Comparison of ENCODE assay signal across 15 cellular contexts in the genomic region with DNA sequence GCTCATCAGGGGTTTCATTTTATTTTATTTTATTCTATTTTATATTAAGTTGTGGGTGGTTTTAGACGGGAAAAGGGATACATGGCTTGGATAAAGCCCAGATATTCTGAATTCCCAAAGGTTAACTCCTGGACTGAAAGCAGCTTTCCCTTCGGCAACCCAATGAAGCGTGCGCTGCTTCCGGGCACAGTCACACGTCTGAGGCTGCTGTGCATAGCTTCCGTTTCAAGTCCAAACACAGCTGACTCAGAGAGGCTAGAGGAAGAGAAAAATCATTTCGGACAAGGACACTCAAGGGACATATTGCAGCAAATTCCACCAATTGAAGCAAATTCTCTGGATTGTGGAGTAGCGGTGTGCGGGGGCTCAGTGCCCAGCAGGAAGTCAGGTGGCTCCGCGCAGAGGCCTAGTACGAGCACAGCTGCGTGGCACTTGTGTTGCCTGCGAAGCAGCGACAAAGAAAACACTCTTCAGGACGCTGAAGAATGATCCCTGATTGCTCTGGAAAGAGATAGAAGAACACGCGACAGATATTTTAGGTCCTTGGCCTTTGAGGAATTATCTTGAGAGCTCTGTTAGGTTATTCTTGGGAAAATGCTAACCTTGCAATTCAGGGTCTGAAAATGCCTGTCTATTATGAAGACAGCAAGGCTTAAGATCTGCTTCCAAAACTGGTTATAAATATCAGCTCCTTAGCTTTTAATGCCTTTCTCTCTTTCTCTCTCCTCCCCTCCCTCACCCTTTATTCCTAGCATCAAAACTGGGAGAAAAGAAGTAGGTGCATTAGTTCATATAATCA.
A peak's percentile ranks its signal among the peaks of the same experiment; 100 is the strongest.
DNase-seq lines count a peak whose midpoint lies in the region; ATAC-seq, FAIRE-seq and TF ChIP-seq lines count a peak whose summit lies in the region.
"Had no signal": no experiment of that assay in that cellular context is flagged by ENCODE, and none has a peak within 500 bp of the region (broad histone marks: within the 10 kb centered on the region; RNA-seq: fewer than 3 reads in every experiment).

No MANE protein-coding gene starts in this region.

- H3K4me1 ChIP-seq in IMR-90 (ENCODE audit: control insufficient read depth, insufficient read depth, low read length) (no peaks in the 10 kb centered on the region), kidney (ENCODE audit: control insufficient read depth in 1 of 2, insufficient read depth in 1 of 2, low read depth in 1 of 2, low read length in 2 of 2) (no peaks in the 10 kb centered on the region), tibial artery (peaks cover 0 to 52% (median 2%) of the 10 kb centered on the region in 4 donors)
- H3K4me1 ChIP-seq: BLaER1 had no signal

- no peak overlapping the region for H2AFZ ChIP-seq in IMR-90 (replicated peaks; ENCODE audit: low read length, poor library complexity)

- H3K27ac ChIP-seq in IMR-90 (ENCODE audit: insufficient read depth, low read length) (no peak overlapping the region), kidney (ENCODE audit: low read depth in 2 of 2, low read length in 2 of 2) (no peak overlapping the region), tibial artery (peak overlapping the region; percentile 74 to 75)
- H3K27ac ChIP-seq: BLaER1, HL-60 had no signal

- no peaks in the 10 kb centered on the region for H3K79me1 ChIP-seq in IMR-90 (ENCODE audit: low read depth in 1 of 2, low read length in 2 of 2)

- intact Hi-C loops in IMR-90 (cut with micrococcal nuclease), result no loop called here
- intact Hi-C loops in kidney (cut with DNase I), result no loop called here
- intact Hi-C loops in tibial artery (cut with DNase I; ENCODE audit: low total_unique reads), result no loop called here
- intact Hi-C loops in sciatic nerve (cut with DNase I), result no loop called here

- H2AK9ac ChIP-seq in IMR-90 (replicated peaks; ENCODE audit: low read depth, low read length, poor library complexity), result no peak overlapping the region

- no peak overlapping the region for H2BK15ac ChIP-seq in IMR-90 (ENCODE audit: low read depth, low read length)

- no peak overlapping the region for H3K14ac ChIP-seq in IMR-90 (replicated peaks; ENCODE audit: low read depth, low read length)

- no peaks in the 10 kb centered on the region for H3K4me1 Mint-ChIP-seq in glutamatergic neuron (ENCODE audit: low read depth, unreplicated experiment)

- H3K27me3 Mint-ChIP-seq in glutamatergic neuron (ENCODE audit: unreplicated experiment), result no peaks in the 10 kb centered on the region

- TF ChIP-seq CTCF in IMR-90 (conservative IDR thresholded peaks at IDR 0.05; ENCODE audit: low read depth, low read length) (no peak), kidney (IDR thresholded peaks at IDR 0.05; ENCODE audit: borderline replicate concordance, extremely low read depth, insufficient read depth) (no peak), tibial artery (IDR thresholded peaks at IDR 0.05) (no peak), glutamatergic neuron (IDR thresholded peaks at IDR 0.05; ENCODE audit: partially characterized antibody, unreplicated experiment) (no peak)

- H4K8ac ChIP-seq in IMR-90 (ENCODE audit: low read depth in 2 of 2, low read length in 2 of 2), result no peak overlapping the region

- H3K4me3 Mint-ChIP-seq in glutamatergic neuron (ENCODE audit: unreplicated experiment), result no peak overlapping the region

- no peak overlapping the region for H2BK20ac ChIP-seq in IMR-90 (ENCODE audit: low read depth, low read length)

- ATAC-seq in IMR-90 (ENCODE audit: low read depth), result no peak
- no peak for ATAC-seq in sciatic nerve

- no peak overlapping the region for H3K9ac ChIP-seq in IMR-90 (ENCODE audit: low read depth, low read length)
- no peak overlapping the region for H3K9ac ChIP-seq in kidney (ENCODE audit: low read length in 2 of 2)
- H3K9ac ChIP-seq: BLaER1 had no signal

- H3K27ac Mint-ChIP-seq in glutamatergic neuron (ENCODE audit: unreplicated experiment), result no peak overlapping the region

- no peaks in the 10 kb centered on the region for H3K9me1 ChIP-seq in IMR-90 (ENCODE audit: insufficient read depth, low read length)

- H3K4me3 ChIP-seq in IMR-90 (ENCODE audit: insufficient read depth, low read depth, low read length) (no peak overlapping the region), kidney (ENCODE audit: low read length in 2 of 2) (no peak overlapping the region), tibial artery (peak overlapping the region in 1 of 2 donors; percentile 22)
- H3K4me3 ChIP-seq: BLaER1 had no signal

- H3K36me3 ChIP-seq in IMR-90 (ENCODE audit: control insufficient read depth, insufficient read depth, low read length), result no peaks in the 10 kb centered on the region
- H3K36me3 ChIP-seq in kidney (ENCODE audit: control insufficient read depth in 1 of 2, insufficient read depth in 2 of 2, low read length in 2 of 2), result no peaks in the 10 kb centered on the region
- no peaks in the 10 kb centered on the region for H3K36me3 ChIP-seq in tibial artery
- H3K36me3 ChIP-seq: BLaER1 had no signal

- no peak overlapping the region for H3K18ac ChIP-seq in IMR-90 (ENCODE audit: low read depth, low read length)

- no TSS peak for BruUV-seq in IMR-90 (replicated peaks; lab: Mats Ljungman, UMichigan)

- DNase-seq in IMR-90 (no peak), NCI-H510A treated with DMSO at 0.1 percent for 48 hours (lab: John Stamatoyannopoulos, UW) (peak; percentile 40), kidney (peak; percentile 79), tibial artery (no peak), Ammon's horn (ENCODE audit: low spot score) (no peak), sciatic nerve (ENCODE audit: low spot score) (no peak), glutamatergic neuron (no peak)
- DNase-seq: KG1, NCI-H1048, NCI-H1694, NCI-H524 treated with DMSO at 0.1 percent for 48 hours had no signal

- no peak for TF ChIP-seq POLR2A in IMR-90 (IDR thresholded peaks at IDR 0.05; ENCODE audit: low read depth, low read length)

- no peak overlapping the region for H4K5ac ChIP-seq in IMR-90 (ENCODE audit: low read depth, low read length)

- no peak for TF ChIP-seq RAD21 in IMR-90 (IDR thresholded peaks at IDR 0.05; ENCODE audit: low read length)

- CTCF ChIA-PET in IMR-90 (lab: Yijun Ruan, JAX), result no interaction called here

- no peaks in the 10 kb centered on the region for H3K36me3 Mint-ChIP-seq in glutamatergic neuron (ENCODE audit: unreplicated experiment)

- no peak overlapping the region for H3K4ac ChIP-seq in IMR-90 (ENCODE audit: low read depth, low read length)

- POLR2A ChIA-PET in IMR-90 (lab: Charles Lee; ENCODE audit: unreplicated experiment), result no interaction called here

- WGBS in IMR-90 (ENCODE audit: extremely low coverage in 2 of 2, insufficient read length in 1 of 2), 2 experiments, result 81% methylated on average over 15 of the region's 19 CpGs; no CpG with 5 or more reads in 1 of the 2 experiments

- H4K91ac ChIP-seq in IMR-90 (ENCODE audit: insufficient read depth, low read depth, low read length), result no peak overlapping the region

- H3K56ac ChIP-seq in IMR-90 (ENCODE audit: extremely low read depth, insufficient read depth, low read length), result no peak overlapping the region

- dilution Hi-C loops in IMR-90 (cut with HindIII; ENCODE audit: low sequenced_read_pairs, unreplicated experiment), result no loop called here

- peaks cover 19% of the 10 kb centered on the region for H3K9me3 ChIP-seq in IMR-90 (ENCODE audit: control insufficient read depth, insufficient read depth, low read length)
- H3K9me3 ChIP-seq in kidney (ENCODE audit: control insufficient read depth in 1 of 2, low read length in 2 of 2), result no peaks in the 10 kb centered on the region
- peaks cover 0 to 4% (median 0%) of the 10 kb centered on the region in 3 donors for H3K9me3 ChIP-seq in tibial artery
- H3K9me3 ChIP-seq: BLaER1 had no signal

- in situ Hi-C loops in IMR-90 (cut with MboI; ENCODE audit: low sequenced_read_pairs), result no loop called here

- H3K27me3 ChIP-seq in IMR-90 (ENCODE audit: control insufficient read depth, insufficient read depth, low read length) (no peaks in the 10 kb centered on the region), tibial artery (no peaks in the 10 kb centered on the region)
- H3K27me3 ChIP-seq: BLaER1 had no signal

- H2BK5ac ChIP-seq in IMR-90 (ENCODE audit: low read depth, low read length, poor library complexity, severe bottlenecking), result no peak overlapping the region

- no peak overlapping the region for H3K23ac ChIP-seq in IMR-90 (ENCODE audit: low read depth, low read length)

- H2AK5ac ChIP-seq in IMR-90 (ENCODE audit: low read depth, low read length), result no peak overlapping the region

- no peaks in the 10 kb centered on the region for H4K20me1 ChIP-seq in IMR-90 (ENCODE audit: insufficient read depth, low read length)
- H4K20me1 ChIP-seq: BLaER1 had no signal

- H2BK120ac ChIP-seq in IMR-90 (ENCODE audit: low read depth, low read length), result no peak overlapping the region

- FAIRE-seq in kidney (lab: Jason Lieb, UNC), result no peak
- FAIRE-seq: GM12891, GM19239 had no signal

- H3K9me3 Mint-ChIP-seq in glutamatergic neuron (ENCODE audit: unreplicated experiment), result peaks cover 2% of the 10 kb centered on the region

- H3K4me2 ChIP-seq in IMR-90 (ENCODE audit: low read depth, low read length), result no peak overlapping the region
- H3K4me2 ChIP-seq: BLaER1 had no signal

TF ChIP-seq in IMR-90, 13 proteins besides CTCF, POLR2A, EP300 and RAD21:
- TF ChIP-seq, protein P1, sequence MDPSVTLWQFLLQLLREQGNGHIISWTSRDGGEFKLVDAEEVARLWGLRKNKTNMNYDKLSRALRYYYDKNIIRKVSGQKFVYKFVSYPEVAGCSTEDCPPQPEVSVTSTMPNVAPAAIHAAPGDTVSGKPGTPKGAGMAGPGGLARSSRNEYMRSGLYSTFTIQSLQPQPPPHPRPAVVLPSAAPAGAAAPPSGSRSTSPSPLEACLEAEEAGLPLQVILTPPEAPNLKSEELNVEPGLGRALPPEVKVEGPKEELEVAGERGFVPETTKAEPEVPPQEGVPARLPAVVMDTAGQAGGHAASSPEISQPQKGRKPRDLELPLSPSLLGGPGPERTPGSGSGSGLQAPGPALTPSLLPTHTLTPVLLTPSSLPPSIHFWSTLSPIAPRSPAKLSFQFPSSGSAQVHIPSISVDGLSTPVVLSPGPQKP (IDR thresholded peaks at IDR 0.05; ENCODE audit: borderline replicate concordance, low read depth, low read length), result no peak
- 0 out of 2 replicates have a peak, but pooled peaks have one; percentile 35 for TF ChIP-seq MAFK (IDR thresholded peaks at IDR 0.05; ENCODE audit: low read depth, low read length)

Comparison
In these comparisons a context has a peak if more than half of its experiments do, and no peak if none do; other contexts are left out.
1. DNase-seq: peak in NCI-H510A treated with DMSO at 0.1 percent for 48 hours (single experiment) and kidney (single experiment); none in IMR-90 (single experiment), tibial artery (0 of 2), Ammon's horn (single experiment), sciatic nerve (single experiment) and glutamatergic neuron (single experiment).
2. H3K27ac ChIP-seq: peak in tibial artery (2 of 2); none in IMR-90 (single experiment) and kidney (0 of 2).